Comparison of ENCODE assay signal across 7 cellular contexts in the genomic region with DNA sequence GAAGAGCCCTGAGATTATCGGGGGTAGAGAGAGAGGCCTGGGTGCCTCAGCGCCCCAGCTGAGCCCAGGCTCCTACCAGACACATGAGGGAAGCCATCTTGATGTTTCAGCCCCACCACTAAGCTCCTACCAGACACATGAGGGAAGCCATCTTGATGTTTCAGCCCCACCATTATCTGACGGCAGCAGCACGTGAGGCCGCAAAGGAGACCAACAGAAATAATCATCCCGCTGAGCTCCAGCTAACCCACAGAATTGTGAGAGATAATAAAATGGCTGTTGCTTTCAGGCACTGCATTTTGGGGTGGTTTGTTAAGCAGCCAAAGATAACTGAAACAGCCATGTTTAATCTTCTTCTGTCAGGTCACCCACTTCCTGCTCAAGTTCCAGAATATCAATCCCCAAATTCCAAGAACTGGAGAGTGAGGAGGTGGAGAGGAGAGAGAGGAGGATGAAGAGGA.
"Had no signal": no experiment of that assay in that cellular context is flagged by ENCODE, and none has a peak within 500 bp of the region (broad histone marks: within the 10 kb centered on the region; RNA-seq: fewer than 3 reads in every experiment).

No MANE protein-coding gene starts in this region.

- H3K36me3 ChIP-seq: right atrium auricular region, tibial nerve had no signal

- H3K4me1 ChIP-seq: right atrium auricular region, tibial nerve had no signal

- FAIRE-seq: small intestine had no signal

- H3K27me3 ChIP-seq: right atrium auricular region, tibial nerve had no signal

- DNase-seq: activated CD4-positive, alpha-beta T cell treated with anti-CD3 and anti-CD28 coated beads for 4 hours; activated CD8-positive, alpha-beta memory T cell treated with anti-CD3 and anti-CD28 coated beads for 24 hours; endodermal cell; small intestine had no signal

- H3K4me3 ChIP-seq: right atrium auricular region, tibial nerve had no signal

- ATAC-seq: activated naive CD4-positive, alpha-beta T cell treated with anti-CD3 and anti-CD28 coated beads, Interleukin-2, amount 50 U/mL, for 72 hours had no signal

- H3K9me3 ChIP-seq: right atrium auricular region, tibial nerve had no signal

- H3K27ac ChIP-seq: right atrium auricular region, tibial nerve had no signal
